8 cellular contexts compared by ENCODE assay signal in the genomic region with DNA sequence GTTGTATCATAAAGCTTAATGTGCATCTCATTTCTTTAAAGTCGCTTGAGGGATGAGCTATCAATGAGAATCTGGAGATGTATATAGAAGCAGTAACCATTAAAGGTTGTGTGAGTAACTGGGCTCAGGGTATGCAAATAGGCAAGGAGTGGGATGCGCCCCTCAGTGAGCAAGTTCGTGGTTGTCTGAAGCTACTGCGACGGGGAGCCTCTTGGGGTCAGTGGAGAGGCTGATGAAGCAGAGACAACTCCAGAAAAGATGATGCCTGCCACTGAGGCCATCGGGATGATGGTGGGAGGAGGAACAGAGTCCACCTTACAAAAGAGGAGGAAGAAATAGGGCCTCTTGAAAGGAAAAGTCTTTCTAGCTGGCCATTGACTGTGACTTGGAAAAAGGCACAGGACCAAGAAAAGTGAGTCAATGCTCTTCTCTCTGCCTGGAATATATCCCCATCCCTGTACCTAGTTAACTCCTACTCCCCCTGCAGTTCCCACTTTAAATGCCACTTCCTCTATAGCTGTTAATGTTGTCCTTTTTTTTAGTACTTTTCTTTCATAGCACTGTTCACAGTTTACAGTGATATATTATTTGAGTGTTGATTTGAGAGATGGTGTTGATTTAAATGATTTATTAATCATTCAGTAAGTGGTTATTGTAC. TPM values are rescaled to one million over a fixed set of nuclear protein-coding genes. Genes with fewer than 3 reads are reported as not detected.
A peak's percentile ranks its signal among the peaks of the same experiment; 100 is the strongest.
DNase-seq lines count a peak whose midpoint lies in the region; ATAC-seq, FAIRE-seq and TF ChIP-seq lines count a peak whose summit lies in the region.
"Had no signal": no experiment of that assay in that cellular context is flagged by ENCODE, and none has a peak within 500 bp of the region (broad histone marks: within the 10 kb centered on the region; RNA-seq: fewer than 3 reads in every experiment).

No MANE protein-coding gene starts in this region.

- H3K4me3 ChIP-seq in mesendoderm (ENCODE audit: low read length) (no peak overlapping the region), HepG2 (replicated peaks in 1 of 3; ENCODE audit: insufficient read depth in 1 of 3, low read depth in 2 of 3, low read length in 3 of 3) (no peak overlapping the region)

- H3K79me1 ChIP-seq in mesendoderm (ENCODE audit: low read length), result no peaks in the 10 kb centered on the region

- H3K79me2 ChIP-seq in mesendoderm (ENCODE audit: control insufficient read depth, insufficient read depth, low read length) (no peaks in the 10 kb centered on the region), HepG2 (ENCODE audit: insufficient read depth, low read length) (no peaks in the 10 kb centered on the region)

- in situ Hi-C loops in HepG2 (cut with HindIII; ENCODE audit: extremely low pct_ligation_motif_present, low pct_unique_long_range_greater_than_20kb), result no loop called here

- no peak overlapping the region for H2BK15ac ChIP-seq in mesendoderm (replicated peaks; ENCODE audit: low read depth)

- H3K4me1 ChIP-seq in mesendoderm (ENCODE audit: control insufficient read depth, low read depth, low read length), result no peaks in the 10 kb centered on the region
- no peaks in the 10 kb centered on the region for H3K4me1 ChIP-seq in HepG2 (ENCODE audit: insufficient read depth, low read length)

- H2BK5ac ChIP-seq in mesendoderm (ENCODE audit: low read length), result no peak overlapping the region

- no peaks in the 10 kb centered on the region for H3K36me3 ChIP-seq in mesendoderm (ENCODE audit: control insufficient read depth, insufficient read depth, low read length)
- no peaks in the 10 kb centered on the region for H3K36me3 ChIP-seq in HepG2 (replicated peaks in 1 of 2; ENCODE audit: control insufficient read depth in 1 of 2, insufficient read depth in 2 of 2, low read length in 2 of 2)

- no peak for TF ChIP-seq EP300 in HepG2 (IDR thresholded peaks at IDR 0.05; ENCODE audit: low read depth in 2 of 2, low read length in 2 of 2)
- no peak for TF ChIP-seq EP300 in HepG2 (CRISPR knock-in tag; IDR thresholded peaks at IDR 0.05; ENCODE audit: borderline replicate concordance)

- no peak for TF ChIP-seq RAD21 in HepG2 (CRISPR knock-in tag; IDR thresholded peaks at IDR 0.05)

- no peak overlapping the region for H4K5ac ChIP-seq in mesendoderm (ENCODE audit: low read length)

- no peak overlapping the region for H3K4me2 ChIP-seq in mesendoderm (ENCODE audit: low read length)
- no peak overlapping the region for H3K4me2 ChIP-seq in HepG2 (ENCODE audit: low read depth, low read length)

- no peak overlapping the region for H2BK120ac ChIP-seq in mesendoderm (ENCODE audit: low read depth, low read length)

- intact Hi-C loops in HepG2 (cut with micrococcal nuclease; ENCODE audit: unreplicated experiment), result no loop called here

- no peak for FAIRE-seq in HepG2 (lab: Jason Lieb, UNC)

- WGBS in mesendoderm (ENCODE audit: extremely low coverage, insufficient coverage, low lambda C conversion rate), result no CpG with 5 or more reads among the region's 6 CpGs
- 19% methylated on average over 6 of the region's 6 CpGs for WGBS in HepG2 (ENCODE audit: low lambda C conversion rate)

- H3K56ac ChIP-seq in mesendoderm (ENCODE audit: low read length), result no peak overlapping the region

- no peak for TF ChIP-seq CTCF in HepG2 (CRISPR knock-in tag; IDR thresholded peaks at IDR 0.05)

- no peak overlapping the region for H3K18ac ChIP-seq in mesendoderm (ENCODE audit: low read length)

- POLR2A ChIA-PET in HepG2 (lab: Yijun Ruan, JAX), result no interaction called here

- no peak overlapping the region for H2AK5ac ChIP-seq in mesendoderm (ENCODE audit: low read length)

- no peaks in the 10 kb centered on the region for H3K9me3 ChIP-seq in HepG2 (ENCODE audit: low read length)

- ATAC-seq in GM18873 (IDR thresholded peaks at IDR 0.05; ENCODE audit: low FRiP score, unreplicated experiment) (peak; percentile 82), GM21786 (IDR thresholded peaks at IDR 0.05; ENCODE audit: unreplicated experiment) (peak; percentile 92), HG03520 (IDR thresholded peaks at IDR 0.05; ENCODE audit: unreplicated experiment) (peak; percentile 89), HepG2 (no peak)

- H3K9ac ChIP-seq in mesendoderm (ENCODE audit: low read length) (no peak overlapping the region), HepG2 (ENCODE audit: insufficient read depth, low read depth, low read length) (no peak overlapping the region)

- H4K8ac ChIP-seq in mesendoderm (ENCODE audit: low read depth, low read length), result no peak overlapping the region

- DNase-seq in mesendoderm (peak; percentile 75), NCI-H2227 treated with DMSO at 0.1 percent for 48 hours (lab: John Stamatoyannopoulos, UW) (no peak), HepG2 (ENCODE audit: low spot score) (no peak), NCI-H2107 (lab: John Stamatoyannopoulos, UW) (no peak)
- DNase-seq: posterior cingulate gyrus had no signal

- H4K20me1 ChIP-seq in HepG2 (ENCODE audit: insufficient read depth, low read length), result no peaks in the 10 kb centered on the region

- no peak overlapping the region for H3K23ac ChIP-seq in mesendoderm (ENCODE audit: low read length)

- H3K27ac ChIP-seq in mesendoderm (ENCODE audit: low read depth, low read length) (no peak overlapping the region), HepG2 (ENCODE audit: extremely low read length, insufficient read depth, low read length) (no peak overlapping the region)

- no peak for TF ChIP-seq POLR2A in HepG2 (IDR thresholded peaks at IDR 0.05; ENCODE audit: insufficient read depth in 1 of 2, low read depth in 2 of 2, low read length in 2 of 2)

- no peak overlapping the region for H2AFZ ChIP-seq in HepG2 (ENCODE audit: low read length)

- no peak overlapping the region for H3K4ac ChIP-seq in mesendoderm (ENCODE audit: low read depth, low read length)

- no TSS peak for BruUV-seq in HepG2 (replicated peaks; lab: Mats Ljungman, UMichigan)

- no peaks in the 10 kb centered on the region for H3K27me3 ChIP-seq in mesendoderm (ENCODE audit: insufficient read depth, low read length, poor library complexity)
- no peaks in the 10 kb centered on the region for H3K27me3 ChIP-seq in HepG2 (ENCODE audit: control insufficient read depth in 1 of 2, insufficient read depth in 2 of 2, low read length in 2 of 2)

- CTCF ChIA-PET in HepG2 (lab: Yijun Ruan, JAX; ENCODE audit: low intra/inter-chr PET ratio, low total read pairs), result no interaction called here

TF ChIP-seq in HepG2, 621 proteins besides CTCF, POLR2A, EP300 and RAD21 (continues in another document):
- TF ChIP-seq ZNF24 (IDR thresholded peaks at IDR 0.05), result no peak
- TF ChIP-seq ZNF362 (CRISPR knock-in tag; IDR thresholded peaks at IDR 0.05; ENCODE audit: borderline replicate concordance), result no peak
- TF ChIP-seq SCMH1 (CRISPR knock-in tag; IDR thresholded peaks at IDR 0.05; ENCODE audit: borderline replicate concordance), result no peak
- no peak for TF ChIP-seq RBFOX2 (IDR thresholded peaks at IDR 0.05; ENCODE audit: low read depth, low read length)
- TF ChIP-seq EZH2 (conservative IDR thresholded peaks at IDR 0.05; ENCODE audit: low read depth, low read length), result no peak
- no peak for TF ChIP-seq ZFYVE20 (CRISPR knock-in tag; IDR thresholded peaks at IDR 0.05; ENCODE audit: borderline replicate concordance, low read depth)

RNA-seq across cellular contexts. Expression of gene LSM6, which starts 51.4 kb away (rescaled TPM):
- 88.2 TPM for polyA plus RNA-seq in mesendoderm (2013, experiment 1 of 2)
- polyA plus RNA-seq in mesendoderm (2013, experiment 2 of 2), result 86.8 TPM
- total RNA-seq in HepG2 (2016; rRNA removed; fragmentation: Illumina TruSeq; extraction: Trizol), result 83.3 and 83.8 TPM in 2 replicates
- 39.6 and 54.4 TPM in 2 replicates for total RNA-seq in HepG2 (2016; cell fraction: cytosol; rRNA removed; fragmentation: Illumina TruSeq; extraction: Trizol; ENCODE audit: low read depth)
- 88.2 and 99.3 TPM in 2 replicates for total RNA-seq in HepG2 (2016; cell fraction: insoluble cytoplasmic fraction; rRNA removed; fragmentation: Illumina TruSeq; extraction: Trizol)
- total RNA-seq in HepG2 (2016; cell fraction: membrane; rRNA removed; fragmentation: Illumina TruSeq; extraction: Trizol), result 57.7 and 65.1 TPM in 2 replicates
- 47.6 and 57.6 TPM in 2 replicates for total RNA-seq in HepG2 (2016; cell fraction: nucleus; rRNA removed; fragmentation: Illumina TruSeq; extraction: Trizol)
- polyA plus RNA-seq in HepG2 (2011; rRNA removed), result 9.4 and 14.6 TPM in 2 replicates
- polyA plus RNA-seq in HepG2 (2011; cell fraction: cytosol; rRNA removed), result 10.7 and 11.2 TPM in 2 replicates
- 9.8 and 10.7 TPM in 2 replicates for polyA plus RNA-seq in HepG2 (2011; cell fraction: nucleus; rRNA removed)
- 24.9 and 48.8 TPM in 2 replicates for polyA plus RNA-seq in HepG2 (2012)
- polyA plus RNA-seq in HepG2 (2016; cell fraction: cytosol; fragmentation: Illumina TruSeq; extraction: Trizol; ENCODE audit: low read depth), result 36.5 and 69.0 TPM in 2 replicates
- 101 and 128 TPM in 2 replicates for polyA plus RNA-seq in HepG2 (2016; cell fraction: insoluble cytoplasmic fraction; fragmentation: Illumina TruSeq; extraction: Trizol; ENCODE audit: low read depth)
- 54.5 and 71.4 TPM in 2 replicates for polyA plus RNA-seq in HepG2 (2016; cell fraction: membrane; fragmentation: Illumina TruSeq; extraction: Trizol; ENCODE audit: low read depth)
- 57.3 and 69.6 TPM in 2 replicates for polyA plus RNA-seq in HepG2 (2016; cell fraction: nucleus; fragmentation: Illumina TruSeq; extraction: Trizol; ENCODE audit: insufficient read depth, low read depth)
- polyA minus RNA-seq in HepG2 (2011; rRNA and poly(A)+ RNA removed; ENCODE audit: low replicate concordance), result 19.2 and 21.6 TPM in 2 replicates
- polyA minus RNA-seq in HepG2 (2011; cell fraction: cytosol; rRNA and poly(A)+ RNA removed), result 6.0 and 6.4 TPM in 2 replicates
- 60.8 and 80.3 TPM in 2 replicates for polyA minus RNA-seq in HepG2 (2011; cell fraction: nucleus; rRNA and poly(A)+ RNA removed)
